ENCODE assay signal across 22 cellular contexts in the genomic region with DNA sequence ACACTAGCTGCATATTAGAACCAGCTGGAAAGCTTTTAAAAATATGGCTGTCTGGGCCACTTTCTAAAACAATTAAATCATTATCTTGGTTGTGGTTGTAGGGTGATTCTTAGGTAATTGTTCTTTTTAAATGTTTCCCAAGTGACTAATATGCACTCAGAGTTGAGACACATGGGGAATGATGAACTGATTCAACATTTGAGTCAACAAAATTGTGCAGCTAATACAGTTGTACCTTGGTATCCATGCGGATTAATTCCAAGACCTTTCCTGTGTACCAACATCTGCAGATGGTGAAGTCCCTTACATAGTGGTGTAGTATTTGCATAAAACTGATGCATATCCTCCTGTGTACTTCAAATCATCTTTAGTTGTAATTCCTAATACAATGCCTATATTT.
"Had no signal": no experiment of that assay in that cellular context is flagged by ENCODE, and none has a peak within 500 bp of the region (broad histone marks: within the 10 kb centered on the region; RNA-seq: fewer than 3 reads in every experiment).

No MANE protein-coding gene starts in this region.

- H3K4me3 Mint-ChIP-seq: activated CD4-positive, alpha-beta T cell treated with anti-CD3 and anti-CD28 coated beads for 36 hours; activated naive CD8-positive, alpha-beta T cell; activated T-helper 1 cell treated with anti-CD3 and anti-CD28 coated beads, Interleukin-12 subunit alpha, Interleukin-12 subunit beta, Interleukin-2, Interleukin-4 antibody, amounts not matched to agents 30 ng/mL and 10 ng/mL and 1 ng/mL, durations not matched to agents 14 hours and 24 hours and 36 hours; natural killer cell treated with Interleukin-12 subunit alpha and Interleukin-12 subunit beta and Interleukin-15 and Interleukin-18, amount 100 ng/mL, for 72 hours; stimulated activated effector memory CD8-positive, alpha-beta T cell treated with anti-CD3 and anti-CD28 coated beads, Interleukin-12 subunit alpha, Interleukin-12 subunit beta, amount 100 ng/mL, for 72 hours; type B pancreatic cell had no signal

- H3K4me1 Mint-ChIP-seq: activated CD4-positive, alpha-beta T cell treated with anti-CD3 and anti-CD28 coated beads for 36 hours; stimulated activated effector memory CD8-positive, alpha-beta T cell treated with anti-CD3 and anti-CD28 coated beads, Interleukin-12 subunit alpha, Interleukin-12 subunit beta, amount 100 ng/mL, for 72 hours had no signal

- H3K4me3 ChIP-seq: body of pancreas, dorsolateral prefrontal cortex, lower lobe of right lung, pancreas, right lobe of liver, smooth muscle cell, testis had no signal

- DNase-seq: activated CD4-positive, alpha-beta T cell treated with anti-CD3 and anti-CD28 coated beads for 36 hours; activated CD4-positive, alpha-beta T cell treated with anti-CD3 and anti-CD28 coated beads, Interleukin-2, amount 50 U/mL, for 48 hours; activated T-cell treated with anti-CD3 and anti-CD28 coated beads for 4 hours; amniotic stem cell; body of pancreas; central memory CD4-positive, alpha-beta T cell; dorsolateral prefrontal cortex; left colon; lower lobe of right lung; pancreas; right lobe of liver; stimulated activated CD4-positive, alpha-beta T cell treated with anti-CD3 and anti-CD28 coated beads, Interleukin-4, amount 100 ng/mL, for 24 hours; T-helper 2 cell; testis had no signal

- H3K27ac ChIP-seq: body of pancreas, dorsolateral prefrontal cortex, lower lobe of right lung, neutrophil, pancreas, right lobe of liver, testis had no signal

- ATAC-seq: activated CD4-positive, alpha-beta T cell treated with anti-CD3 and anti-CD28 coated beads for 36 hours; body of pancreas; left colon; lower lobe of right lung; natural killer cell treated with Interleukin-12 subunit alpha and Interleukin-12 subunit beta and Interleukin-15 and Interleukin-18, amount 100 ng/mL, for 72 hours; pancreas; right lobe of liver; stimulated activated effector memory CD8-positive, alpha-beta T cell treated with anti-CD3 and anti-CD28 coated beads, Interleukin-12 subunit alpha, Interleukin-12 subunit beta, amount 100 ng/mL, for 72 hours had no signal

- H3K9me3 Mint-ChIP-seq: type B pancreatic cell had no signal

- H3K36me3 Mint-ChIP-seq: activated naive CD8-positive, alpha-beta T cell; natural killer cell treated with Interleukin-12 subunit alpha and Interleukin-12 subunit beta and Interleukin-15 and Interleukin-18, amount 100 ng/mL, for 72 hours; stimulated activated effector memory CD8-positive, alpha-beta T cell treated with anti-CD3 and anti-CD28 coated beads, Interleukin-12 subunit alpha, Interleukin-12 subunit beta, amount 100 ng/mL, for 72 hours; type B pancreatic cell had no signal

- FAIRE-seq: colon, pancreas had no signal

- H3K27me3 Mint-ChIP-seq: activated CD4-positive, alpha-beta T cell treated with anti-CD3 and anti-CD28 coated beads for 36 hours; activated naive CD8-positive, alpha-beta T cell; natural killer cell treated with Interleukin-12 subunit alpha and Interleukin-12 subunit beta and Interleukin-15 and Interleukin-18, amount 100 ng/mL, for 72 hours; type B pancreatic cell had no signal

- H3K27ac Mint-ChIP-seq: activated CD4-positive, alpha-beta T cell treated with anti-CD3 and anti-CD28 coated beads for 36 hours; activated naive CD8-positive, alpha-beta T cell; activated T-helper 1 cell treated with anti-CD3 and anti-CD28 coated beads, Interleukin-12 subunit alpha, Interleukin-12 subunit beta, Interleukin-2, Interleukin-4 antibody, amounts not matched to agents 30 ng/mL and 10 ng/mL and 1 ng/mL, durations not matched to agents 14 hours and 24 hours and 36 hours; natural killer cell treated with Interleukin-12 subunit alpha and Interleukin-12 subunit beta and Interleukin-15 and Interleukin-18, amount 100 ng/mL, for 72 hours; stimulated activated effector memory CD8-positive, alpha-beta T cell treated with anti-CD3 and anti-CD28 coated beads, Interleukin-12 subunit alpha, Interleukin-12 subunit beta, amount 100 ng/mL, for 72 hours; type B pancreatic cell had no signal
